Comparison of ENCODE assay signal across 29 cellular contexts in the genomic region with DNA sequence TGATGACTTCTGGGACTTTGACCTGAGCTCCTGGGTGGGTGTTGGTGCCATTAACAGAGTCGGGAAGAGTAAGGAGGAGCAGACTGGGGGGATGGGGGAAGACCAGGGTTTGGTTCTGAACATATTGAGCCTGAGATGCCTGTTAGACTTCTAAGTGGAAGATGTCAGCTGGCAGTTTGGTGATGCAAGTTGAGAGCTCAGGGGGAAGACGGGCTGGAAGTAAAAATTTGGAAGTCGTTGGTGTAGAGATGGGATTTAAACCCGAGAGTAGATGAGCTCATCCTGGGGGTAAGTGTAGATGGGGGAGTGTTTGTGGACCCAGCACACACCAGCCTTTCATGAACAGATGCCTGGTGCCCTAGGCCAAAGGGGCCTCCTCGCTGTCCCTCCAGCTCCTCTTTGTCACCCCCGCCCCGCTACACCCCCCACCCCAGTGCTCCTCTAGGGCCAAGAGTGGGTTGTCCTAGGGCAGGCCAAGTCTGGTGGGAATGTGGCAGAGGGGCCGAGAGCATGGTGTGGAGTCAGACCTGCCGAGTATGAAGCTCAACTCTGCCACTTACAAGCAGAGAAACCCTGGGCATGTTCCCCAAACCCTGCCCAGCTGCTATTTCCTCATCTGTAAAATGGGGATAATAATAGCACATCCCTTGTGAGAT. TPM values are rescaled to one million over a fixed set of nuclear protein-coding genes. Genes with fewer than 3 reads are reported as not detected.
DNase-seq lines count a peak whose midpoint lies in the region; ATAC-seq, FAIRE-seq and TF ChIP-seq lines count a peak whose summit lies in the region.
"Had no signal": no experiment of that assay in that cellular context is flagged by ENCODE, and none has a peak within 500 bp of the region (broad histone marks: within the 10 kb centered on the region; RNA-seq: fewer than 3 reads in every experiment).

No MANE protein-coding gene starts in this region.

- no peak overlapping the region for H2BK20ac ChIP-seq in IMR-90 (ENCODE audit: low read depth, low read length)

- peak overlapping the region; percentile 79 for H2AK9ac ChIP-seq in IMR-90 (replicated peaks; ENCODE audit: low read depth, low read length, poor library complexity)

- no peak overlapping the region for H4K5ac ChIP-seq in IMR-90 (ENCODE audit: low read depth, low read length)

- no peak for ATAC-seq in A549
- ATAC-seq in IMR-90 (ENCODE audit: low read depth), result no peak
- peak; percentile 35 for ATAC-seq in left colon
- ATAC-seq in Right ventricle myocardium inferior, result no peak
- no peak for ATAC-seq in HG02759 (IDR thresholded peaks at IDR 0.05; ENCODE audit: unreplicated experiment)
- no peak for ATAC-seq in HG02870 (IDR thresholded peaks at IDR 0.05; ENCODE audit: unreplicated experiment)
- ATAC-seq: activated CD8-positive, alpha-beta memory T cell treated with anti-CD3 and anti-CD28 coated beads, Interleukin-2, amount 10 ng/mL, durations not matched to agents 7 days and 5 days; naive thymus-derived CD4-positive, alpha-beta T cell had no signal

- in situ Hi-C loops in IMR-90 (cut with MboI; ENCODE audit: low sequenced_read_pairs), result no loop called here

- no peak overlapping the region for H4K91ac ChIP-seq in IMR-90 (ENCODE audit: insufficient read depth, low read depth, low read length)

- H3K56ac ChIP-seq in IMR-90 (ENCODE audit: extremely low read depth, insufficient read depth, low read length), result no peak overlapping the region

- no peak overlapping the region for H2AFZ ChIP-seq in IMR-90 (replicated peaks; ENCODE audit: low read length, poor library complexity)

- no peak overlapping the region for H2BK15ac ChIP-seq in IMR-90 (ENCODE audit: low read depth, low read length)

- H2BK5ac ChIP-seq in IMR-90 (ENCODE audit: low read depth, low read length, poor library complexity, severe bottlenecking), result no peak overlapping the region

- no peak overlapping the region for H3K23ac ChIP-seq in IMR-90 (ENCODE audit: low read depth, low read length)

- TF ChIP-seq POLR2A in A549 (IDR thresholded peaks at IDR 0.05; ENCODE audit: low read length) (no peak), IMR-90 (IDR thresholded peaks at IDR 0.05; ENCODE audit: low read depth, low read length) (no peak)

- peaks cover 3% of the 10 kb centered on the region; the same call in 1 of the 2 replicates for H4K20me1 ChIP-seq in IMR-90 (ENCODE audit: insufficient read depth, low read length)

- peak overlapping the region; percentile 86 for H3K4me2 ChIP-seq in A549
- no peak overlapping the region for H3K4me2 ChIP-seq in IMR-90 (ENCODE audit: low read depth, low read length)

- H3K18ac ChIP-seq in IMR-90 (ENCODE audit: low read depth, low read length), result no peak overlapping the region

- no peak for TF ChIP-seq EP300 in A549 (IDR thresholded peaks at IDR 0.05)

- 60% methylated on average over 7 of the region's 9 CpGs for WGBS in A549 (ENCODE audit: missing lambda C conversion rate)
- 29% methylated on average over 1 of the region's 9 CpGs; no CpG with 5 or more reads in 1 of the 2 experiments for WGBS in IMR-90 (ENCODE audit: extremely low coverage in 2 of 2, insufficient read length in 1 of 2), 2 experiments

- H3K14ac ChIP-seq in IMR-90 (replicated peaks; ENCODE audit: low read depth, low read length), result no peak overlapping the region

- no peak overlapping the region for H3K9ac ChIP-seq in IMR-90 (ENCODE audit: low read depth, low read length)

- intact Hi-C loops in IMR-90 (cut with micrococcal nuclease) (no loop called here), left colon (cut with DNase I, micrococcal nuclease) (no loop called here), Right ventricle myocardium inferior (cut with DNase I) (no loop called here)

- no peak overlapping the region for H3K4ac ChIP-seq in IMR-90 (ENCODE audit: low read depth, low read length)

- TF ChIP-seq CTCF in A549 (IDR thresholded peaks at IDR 0.05), result no peak
- no peak for TF ChIP-seq CTCF in IMR-90 (conservative IDR thresholded peaks at IDR 0.05; ENCODE audit: low read depth, low read length)

- FAIRE-seq in A549 (lab: Jason Lieb, UNC), result no peak
- FAIRE-seq: keratinocyte had no signal

- TF ChIP-seq RAD21 in A549 (conservative IDR thresholded peaks at IDR 0.05 in 1 of 2, IDR thresholded peaks at IDR 0.05 in 1 of 2), result no peak
- TF ChIP-seq RAD21 in IMR-90 (IDR thresholded peaks at IDR 0.05; ENCODE audit: low read length), result no peak

- CTCF ChIA-PET in A549 (lab: Yijun Ruan, JAX) (interaction anchor here (0.6 to 2.3 kb wide), 11 partner anchors 8 to 231 kb away, joined by 3 to 8 read pairs (median 4); no protein-coding TSS in a partner anchor), IMR-90 (lab: Yijun Ruan, JAX) (no interaction called here)

- H2AK5ac ChIP-seq in IMR-90 (ENCODE audit: low read depth, low read length), result no peak overlapping the region

- H3K27ac ChIP-seq in A549 (peak overlapping the region; percentile 95 to 99), IMR-90 (ENCODE audit: insufficient read depth, low read length) (no peak overlapping the region)
- H3K27ac ChIP-seq: brain microvascular endothelial cell, ovary, spleen, transverse colon, WERI-Rb-1 had no signal

- H3K9me1 ChIP-seq in IMR-90 (ENCODE audit: insufficient read depth, low read length), result peaks cover under 1% of the 10 kb centered on the region; the same call in 1 of the 2 replicates

- peaks cover 0 to 4% of the 10 kb centered on the region in 2 experiments; a peak in 1 of 4 replicates for H3K79me1 ChIP-seq in IMR-90 (ENCODE audit: low read depth in 1 of 2, low read length in 2 of 2)

- H2BK120ac ChIP-seq in IMR-90 (ENCODE audit: low read depth, low read length), result no peak overlapping the region

- H3K36me3 ChIP-seq in IMR-90 (ENCODE audit: control insufficient read depth, insufficient read depth, low read length), result no peaks in the 10 kb centered on the region
- H3K36me3 ChIP-seq: BE2C, brain microvascular endothelial cell, ovary, spleen, transverse colon had no signal

- dilution Hi-C loops in IMR-90 (cut with HindIII; ENCODE audit: low sequenced_read_pairs, unreplicated experiment), result no loop called here

- H3K9me3 ChIP-seq in A549 (no peaks in the 10 kb centered on the region), IMR-90 (ENCODE audit: control insufficient read depth, insufficient read depth, low read length) (no peaks in the 10 kb centered on the region)
- H3K9me3 ChIP-seq: BE2C, HAP-1, ovary, spleen, transverse colon had no signal

- no peak for DNase-seq in A549 (ENCODE audit: low read depth in 1 of 2, low spot score in 1 of 2)
- no peak for DNase-seq in IMR-90
- peak; percentile 22 for DNase-seq in SKM-1 (lab: John Stamatoyannopoulos, UW; ENCODE audit: unreplicated experiment)
- no peak for DNase-seq in left colon
- DNase-seq in Right ventricle myocardium inferior (ENCODE audit: missing footprints), result no peak
- no peak for DNase-seq in DMS79 (lab: John Stamatoyannopoulos, UW)
- DNase-seq: activated CD8-positive, alpha-beta memory T cell treated with anti-CD3 and anti-CD28 coated beads, Interleukin-2, amount 10 ng/mL, durations not matched to agents 7 days and 5 days; activated naive CD4-positive, alpha-beta T cell treated with Interleukin-2 at 50 U/mL for 16 hours; activated T-cell treated with anti-CD3 and anti-CD28 coated beads, Interleukin-2, amount 50 U/mL, for 48 hours; BE2C; brain microvascular endothelial cell; effector CD4-positive, alpha-beta T cell; midbrain; naive thymus-derived CD4-positive, alpha-beta T cell; NCI-H1092 treated with DMSO at 0.1 percent for 48 hours; NCI-H187; NCI-H526; ovary; retina; spleen; T-helper 9 cell; transverse colon; WERI-Rb-1 had no signal

- H3K4me1 ChIP-seq in A549 (peaks cover 85% of the 10 kb centered on the region), IMR-90 (ENCODE audit: control insufficient read depth, insufficient read depth, low read length) (peaks cover 2% of the 10 kb centered on the region)
- H3K4me1 ChIP-seq: BE2C had no signal

- BruUV-seq in IMR-90 (replicated peaks; lab: Mats Ljungman, UMichigan), result no TSS peak

- no peaks in the 10 kb centered on the region for H3K27me3 ChIP-seq in IMR-90 (ENCODE audit: control insufficient read depth, insufficient read depth, low read length)
- H3K27me3 ChIP-seq: BE2C, brain microvascular endothelial cell, ovary had no signal

- H4K8ac ChIP-seq in IMR-90 (ENCODE audit: low read depth in 2 of 2, low read length in 2 of 2), result no peak overlapping the region

- H3K4me3 ChIP-seq in A549 (peak overlapping the region; percentile 7; the same call in 1 of the 3 replicates), IMR-90 (ENCODE audit: insufficient read depth, low read depth, low read length) (no peak overlapping the region)
- H3K4me3 ChIP-seq: HAP-1, ovary, spleen, transverse colon had no signal

- POLR2A ChIA-PET in A549 (lab: Yijun Ruan, JAX) (no interaction called here), IMR-90 (lab: Charles Lee; ENCODE audit: unreplicated experiment) (interaction anchor here (0.6 kb wide), 1 partner anchor 22 kb away, joined by 8 read pairs; no protein-coding TSS in a partner anchor)

RNA-seq across cellular contexts. Expression of a gene that starts 4.0 kb away (rescaled TPM):
- 60.2 and 70.7 TPM in 2 replicates for polyA plus RNA-seq in A549 (2011; rRNA removed)
- polyA plus RNA-seq in A549 (2012; cell fraction: cytosol; rRNA removed), result 65.9 and 77.9 TPM in 2 replicates
- polyA plus RNA-seq in A549 (2012; cell fraction: nucleus; rRNA removed), result 394 and 431 TPM in 2 replicates
- 99.8 to 139 TPM (median 136 TPM) in 3 replicates for polyA plus RNA-seq in A549 (2017; fragmentation: RNase III; extraction: RNeasy Plus Mini Kit Qiagen cat#74134 plus additional on column Dnase treatment)
- polyA minus RNA-seq in A549 (2011; rRNA and poly(A)+ RNA removed), result 198 and 226 TPM in 2 replicates
- 11.4 and 13.6 TPM in 2 replicates for total RNA-seq in IMR-90 (2012; rRNA removed)
- 17.7 and 19.3 TPM in 2 replicates for polyA plus RNA-seq in IMR-90 (2012; rRNA removed)
- 7.8 and 11.0 TPM in 2 replicates for polyA plus RNA-seq in IMR-90 (2012; cell fraction: cytosol; rRNA removed)
- 110 and 165 TPM in 2 replicates for polyA plus RNA-seq in IMR-90 (2012; cell fraction: nucleus; rRNA removed; ENCODE audit: low replicate concordance)
- 1 to 10 TPM; 3.8 to 7.8 TPM for total RNA-seq in left colon
- total RNA-seq in Right ventricle myocardium inferior, result 6.1 TPM

RNA-seq across cellular contexts. Expression of a gene that starts 15.8 kb away (rescaled TPM):
- 39.2 and 50.3 TPM in 2 replicates for polyA plus RNA-seq in A549 (2011; rRNA removed)
- polyA plus RNA-seq in A549 (2012; cell fraction: cytosol; rRNA removed), result 40.3 and 49.3 TPM in 2 replicates
- 87.4 and 112 TPM in 2 replicates for polyA plus RNA-seq in A549 (2012; cell fraction: nucleus; rRNA removed)
- polyA plus RNA-seq in A549 (2017; fragmentation: RNase III; extraction: RNeasy Plus Mini Kit Qiagen cat#74134 plus additional on column Dnase treatment), result 83.0 to 93.6 TPM (median 92.5 TPM) in 3 replicates
- polyA minus RNA-seq in A549 (2011; rRNA and poly(A)+ RNA removed), result 47.2 and 76.6 TPM in 2 replicates
- total RNA-seq in IMR-90 (2012; rRNA removed), result 13.8 and 20.6 TPM in 2 replicates
- polyA plus RNA-seq in IMR-90 (2012; rRNA removed), result 51.9 and 54.4 TPM in 2 replicates
- polyA plus RNA-seq in IMR-90 (2012; cell fraction: cytosol; rRNA removed), result 31.3 and 33.3 TPM in 2 replicates
- polyA plus RNA-seq in IMR-90 (2012; cell fraction: nucleus; rRNA removed; ENCODE audit: low replicate concordance), result 104 and 121 TPM in 2 replicates
- total RNA-seq in left colon, result 100 to 1,000 TPM in 1 of 2 donors, 10 to 100 TPM in 1; 88.9 to 103 TPM
- 69.3 TPM for total RNA-seq in Right ventricle myocardium inferior

RNA-seq across cellular contexts. Expression of a gene that starts 47.1 kb away (rescaled TPM):
- polyA plus RNA-seq in A549 (2011; rRNA removed) (23.0 and 23.8 TPM in 2 replicates), A549 (2017; fragmentation: RNase III; extraction: RNeasy Plus Mini Kit Qiagen cat#74134 plus additional on column Dnase treatment) (23.3 to 28.1 TPM (median 26.0 TPM) in 3 replicates), IMR-90 (2012; rRNA removed) (103 and 146 TPM in 2 replicates)
- 39.6 and 58.1 TPM in 2 replicates for polyA plus RNA-seq in A549 (2012; cell fraction: cytosol; rRNA removed)
- 36.5 and 39.0 TPM in 2 replicates for polyA plus RNA-seq in A549 (2012; cell fraction: nucleus; rRNA removed)
- 8.4 and 8.9 TPM in 2 replicates for polyA minus RNA-seq in A549 (2011; rRNA and poly(A)+ RNA removed)
- total RNA-seq in IMR-90 (2012; rRNA removed) (25.1 and 27.5 TPM in 2 replicates), left colon (10 to 100 TPM; 35.6 to 50.5 TPM), Right ventricle myocardium inferior (36.1 TPM)
- 190 and 213 TPM in 2 replicates for polyA plus RNA-seq in IMR-90 (2012; cell fraction: cytosol; rRNA removed)
- polyA plus RNA-seq in IMR-90 (2012; cell fraction: nucleus; rRNA removed; ENCODE audit: low replicate concordance), result 36.9 and 66.7 TPM in 2 replicates

RNA-seq across cellular contexts. Expression of a gene that starts 58.0 kb away (rescaled TPM):
- polyA plus RNA-seq in A549 (2011; rRNA removed), result 11.9 and 18.1 TPM in 2 replicates
- polyA plus RNA-seq in A549 (2012; cell fraction: cytosol; rRNA removed), result 0.89 and 0.93 TPM in 2 replicates
- polyA plus RNA-seq in A549 (2012; cell fraction: nucleus; rRNA removed), result 0.55 and 1.0 TPM in 2 replicates
- 2.3 to 3.0 TPM (median 2.6 TPM) in 3 replicates for polyA plus RNA-seq in A549 (2017; fragmentation: RNase III; extraction: RNeasy Plus Mini Kit Qiagen cat#74134 plus additional on column Dnase treatment)
- polyA minus RNA-seq in A549 (2011; rRNA and poly(A)+ RNA removed), result 5.7 and 7.4 TPM in 2 replicates
- total RNA-seq in IMR-90 (2012; rRNA removed), result not detected in 2 replicates
- polyA plus RNA-seq in IMR-90 (2012; rRNA removed), result not detected in 2 replicates
- polyA plus RNA-seq in IMR-90 (2012; cell fraction: cytosol; rRNA removed), result not detected in 2 replicates
- not detected in 2 replicates for polyA plus RNA-seq in IMR-90 (2012; cell fraction: nucleus; rRNA removed; ENCODE audit: low replicate concordance)
- total RNA-seq in left colon, result 100 to 1,000 TPM in 1 of 2 donors, 10 to 100 TPM in 1; 12.3 to 358 TPM
- not detected for total RNA-seq in Right ventricle myocardium inferior
- total RNA-seq: activated CD8-positive, alpha-beta memory T cell treated with anti-CD3 and anti-CD28 coated beads, Interleukin-2, amount 10 ng/mL, durations not matched to agents 7 days and 5 days; cerebellum; LHCN-M2; naive thymus-derived CD4-positive, alpha-beta T cell had no signal
- polyA plus RNA-seq: naive thymus-derived CD4-positive, alpha-beta T cell had no signal
